25 cellular contexts compared by ENCODE assay signal in genomic region chr2:190062053-190062452, GRCh38. TPM values are rescaled to one million over a fixed set of nuclear protein-coding genes. Genes with fewer than 3 reads are reported as not detected.
DNase-seq lines count a peak whose midpoint lies in the region; ATAC-seq, FAIRE-seq and TF ChIP-seq lines count a peak whose summit lies in the region.
"Had no signal": no experiment of that assay in that cellular context is flagged by ENCODE, and none has a peak within 500 bp of the region (broad histone marks: within the 10 kb centered on the region; RNA-seq: fewer than 3 reads in every experiment).

No MANE protein-coding gene starts in this region.

- CTCF ChIA-PET in H1 (lab: Charles Lee; ENCODE audit: partially characterized antibody): interaction anchor here (1.7 kb wide), 1 partner anchor 9 kb away, joined by 7 read pairs; no protein-coding TSS in a partner anchor
- CTCF ChIA-PET in activated CD8-positive, alpha-beta memory T cell treated with anti-CD3 and anti-CD28 coated beads, Interleukin-2, amount 10 ng/mL, durations not matched to agents 7 days and 5 days (lab: Charles Lee): no interaction called here

- intact Hi-C loops in psoas muscle (cut with DNase I): loop anchor here (5.0 kb wide), 2 partner anchors 35 to 380 kb away; no protein-coding TSS in a partner anchor

- H3K18ac ChIP-seq in H1 (ENCODE audit: extremely low read depth, low read length): no peak overlapping the region

- 0 out of 2 replicates have a peak overlapping the region, but pooled peaks have one; percentile 8 for H2AFZ ChIP-seq in H1 (ENCODE audit: low read length)

- no peak overlapping the region for H2BK120ac ChIP-seq in H1 (replicated peaks; ENCODE audit: low read depth, low read length)

- TF ChIP-seq POLR2A in H1 (IDR thresholded peaks at IDR 0.05; ENCODE audit: control extremely low read depth in 1 of 2, low read depth in 2 of 2, low read length in 2 of 2): no peak

- H2BK12ac ChIP-seq in H1 (ENCODE audit: low read depth, low read length): no peak overlapping the region

- FAIRE-seq in D721Med (lab: Jason Lieb, UNC) (peak; percentile 72), H1 (lab: Jason Lieb, UNC) (no peak)
- FAIRE-seq: islet of Langerhans had no signal

- H4K91ac ChIP-seq in H1 (replicated peaks; ENCODE audit: insufficient read length, low read length): no peak overlapping the region

- TF ChIP-seq RAD21 in H1 (IDR thresholded peaks at IDR 0.05 in 1 of 2, conservative IDR thresholded peaks at IDR 0.05 in 1 of 2; ENCODE audit: low read depth in 2 of 2, low read length in 2 of 2): no peak

- H3K9me3 ChIP-seq in H1 (ENCODE audit: insufficient read depth in 2 of 2, low read depth in 1 of 2, low read length in 1 of 2): no peaks in the 10 kb centered on the region
- no peaks in the 10 kb centered on the region for H3K9me3 ChIP-seq in psoas muscle

- no peak for TF ChIP-seq EP300 in H1 (IDR thresholded peaks at IDR 0.05; ENCODE audit: borderline replicate concordance in 1 of 2, low read depth in 2 of 2, low read length in 2 of 2)

- no peaks in the 10 kb centered on the region for H4K20me1 ChIP-seq in H1 (replicated peaks in 1 of 2; ENCODE audit: control insufficient read depth in 1 of 2, insufficient read depth in 2 of 2, low read length in 2 of 2)

- no peak overlapping the region for H3K27ac Mint-ChIP-seq in activated CD8-positive, alpha-beta memory T cell treated with anti-CD3 and anti-CD28 coated beads, Interleukin-2, amount 10 ng/mL, durations not matched to agents 7 days and 5 days
- H3K27ac Mint-ChIP-seq: effector memory CD8-positive, alpha-beta T cell; nephron progenitor cell; T-helper 1 cell treated with Interleukin-12 subunit alpha and Interleukin-12 subunit beta and Interleukin-4 antibody, amounts not matched to agents 30 μg/mL and 1 μg/mL, for 36 hours had no signal

- no peak overlapping the region for H3K14ac ChIP-seq in H1 (ENCODE audit: insufficient read length)

- H3K4me3 ChIP-seq in H1 (ENCODE audit: extremely low read depth in 1 of 4, insufficient read depth in 2 of 4, low read depth in 3 of 4, low read length in 4 of 4): no peak overlapping the region
- peak overlapping the region; percentile 74 for H3K4me3 ChIP-seq in psoas muscle

- POLR2A ChIA-PET in H1 (lab: Charles Lee; ENCODE audit: partially characterized antibody): no interaction called here

- H3K23ac ChIP-seq in H1 (ENCODE audit: insufficient read length): no peak overlapping the region

- no peaks in the 10 kb centered on the region for H3K36me3 Mint-ChIP-seq in activated CD8-positive, alpha-beta memory T cell treated with anti-CD3 and anti-CD28 coated beads, Interleukin-2, amount 10 ng/mL, durations not matched to agents 7 days and 5 days
- H3K36me3 Mint-ChIP-seq: CD4-positive, CD25-positive, alpha-beta regulatory T cell had no signal

- no peak overlapping the region for H3K4me2 ChIP-seq in H1 (ENCODE audit: insufficient read depth in 1 of 2, low read depth in 2 of 2, low read length in 2 of 2)

- no peaks in the 10 kb centered on the region for H3K9me3 Mint-ChIP-seq in activated CD8-positive, alpha-beta memory T cell treated with anti-CD3 and anti-CD28 coated beads, Interleukin-2, amount 10 ng/mL, durations not matched to agents 7 days and 5 days (ENCODE audit: low read depth)
- H3K9me3 Mint-ChIP-seq: CD4-positive, CD25-positive, alpha-beta regulatory T cell; central memory CD8-positive, alpha-beta T cell; effector memory CD8-positive, alpha-beta T cell; nephron progenitor cell; T-helper 1 cell treated with Interleukin-12 subunit alpha and Interleukin-12 subunit beta and Interleukin-4 antibody, amounts not matched to agents 30 μg/mL and 1 μg/mL, for 36 hours had no signal

- H4K8ac ChIP-seq in H1 (ENCODE audit: extremely low read depth, insufficient read depth, low read length): no peak overlapping the region

- H3K27ac ChIP-seq in H1 (ENCODE audit: low read depth, low read length) (no peak overlapping the region), psoas muscle (peak overlapping the region; percentile 75)
- H3K27ac ChIP-seq: VCaP had no signal

- H3K9ac ChIP-seq in H1 (replicated peaks in 1 of 4; ENCODE audit: extremely low read depth in 1 of 4, low read depth in 3 of 4, low read length in 3 of 4): no peak overlapping the region

- TF ChIP-seq CTCF in D721Med (IDR thresholded peaks at IDR 0.05; ENCODE audit: insufficient read depth, missing control alignments) (no peak), H1 (IDR thresholded peaks at IDR 0.05; ENCODE audit: control extremely low read depth in 1 of 3, insufficient read depth in 1 of 3, low read depth in 1 of 3, low read length in 3 of 3) (no peak), psoas muscle (IDR thresholded peaks at IDR 0.05) (no peak)

- H2BK15ac ChIP-seq in H1 (ENCODE audit: low read length): no peak overlapping the region

- H3K27me3 ChIP-seq in H1 (replicated peaks in 1 of 4; ENCODE audit: control insufficient read depth in 3 of 4, extremely low read depth in 1 of 4, insufficient read depth in 3 of 4, low read length in 3 of 4) (no peaks in the 10 kb centered on the region), psoas muscle (ENCODE audit: insufficient read depth in 3 of 3, low read length in 2 of 3) (no peaks in the 10 kb centered on the region)

- H3K4me1 ChIP-seq in H1 (replicated peaks in 1 of 4; ENCODE audit: control insufficient read depth in 3 of 4, insufficient read depth in 4 of 4, low read length in 3 of 4): no peaks in the 10 kb centered on the region
- peaks cover 5% of the 10 kb centered on the region for H3K4me1 ChIP-seq in psoas muscle

- no peak overlapping the region for H4K5ac ChIP-seq in H1 (ENCODE audit: insufficient read length, low read depth, low read length)

- no peak overlapping the region for H2BK20ac ChIP-seq in H1 (ENCODE audit: low read length)

- WGBS in H1 (ENCODE audit: extremely low coverage in 1 of 2, insufficient coverage in 1 of 2, insufficient read length in 1 of 2, insufficient replicate concordance in 2 of 2, low coverage in 1 of 2, low lambda C conversion rate in 2 of 2, missing lambda C conversion rate in 1 of 2), 2 experiments: 90% methylated on average over 6 of the region's 6 CpGs; no CpG with 5 or more reads in 1 of the 2 experiments
- 23 to 34% (median 26%) methylated on average over 6 of the region's 6 CpGs for WGBS in psoas muscle, 3 donors

- no peaks in the 10 kb centered on the region for H3K4me1 Mint-ChIP-seq in activated CD8-positive, alpha-beta memory T cell treated with anti-CD3 and anti-CD28 coated beads, Interleukin-2, amount 10 ng/mL, durations not matched to agents 7 days and 5 days
- H3K4me1 Mint-ChIP-seq: CD4-positive, CD25-positive, alpha-beta regulatory T cell; central memory CD8-positive, alpha-beta T cell had no signal

- ATAC-seq in psoas muscle: peak in 3 of 4 donors; percentile 45 to 73 (median 62)
- no peak for ATAC-seq in activated CD8-positive, alpha-beta memory T cell treated with anti-CD3 and anti-CD28 coated beads, Interleukin-2, amount 10 ng/mL, durations not matched to agents 7 days and 5 days
- ATAC-seq: effector memory CD8-positive, alpha-beta T cell; HCT116 had no signal

- H3K79me1 ChIP-seq in H1 (ENCODE audit: low read depth, low read length): no peaks in the 10 kb centered on the region

- no peaks in the 10 kb centered on the region for H3K27me3 Mint-ChIP-seq in activated CD8-positive, alpha-beta memory T cell treated with anti-CD3 and anti-CD28 coated beads, Interleukin-2, amount 10 ng/mL, durations not matched to agents 7 days and 5 days
- H3K27me3 Mint-ChIP-seq: central memory CD8-positive, alpha-beta T cell; effector memory CD8-positive, alpha-beta T cell had no signal

- H3K56ac ChIP-seq in H1 (replicated peaks; ENCODE audit: insufficient read length, low read depth, low read length): no peak overlapping the region

- H3K79me2 ChIP-seq in H1 (ENCODE audit: control insufficient read depth in 1 of 2, insufficient read depth in 2 of 2, low read length in 2 of 2): no peaks in the 10 kb centered on the region

- no peaks in the 10 kb centered on the region for H3K23me2 ChIP-seq in H1 (ENCODE audit: low read depth, low read length)

- no peak overlapping the region for H3K4me3 Mint-ChIP-seq in activated CD8-positive, alpha-beta memory T cell treated with anti-CD3 and anti-CD28 coated beads, Interleukin-2, amount 10 ng/mL, durations not matched to agents 7 days and 5 days
- H3K4me3 Mint-ChIP-seq: central memory CD8-positive, alpha-beta T cell; effector memory CD8-positive, alpha-beta T cell; nephron progenitor cell; T-helper 1 cell treated with Interleukin-12 subunit alpha and Interleukin-12 subunit beta and Interleukin-4 antibody, amounts not matched to agents 30 μg/mL and 1 μg/mL, for 36 hours had no signal

- no peak overlapping the region for H2AK5ac ChIP-seq in H1 (ENCODE audit: low read depth, low read length)

- H3K36me3 ChIP-seq in H1 (ENCODE audit: control insufficient read depth in 2 of 4, insufficient read depth in 4 of 4, low read length in 3 of 4) (no peaks in the 10 kb centered on the region), psoas muscle (ENCODE audit: insufficient read depth in 1 of 2, low read depth in 1 of 2) (no peaks in the 10 kb centered on the region)

- DNase-seq in D721Med (ENCODE audit: insufficient read length, low spot score) (no peak), NCI-H69 (lab: John Stamatoyannopoulos, UW) (peak; percentile 25), H1 (ENCODE audit: low read depth in 1 of 2, low spot score in 2 of 2) (no peak), psoas muscle (no peak), NCI-H774 (lab: John Stamatoyannopoulos, UW) (no peak), cerebellar cortex (ENCODE audit: low spot score) (no peak), putamen (ENCODE audit: low spot score) (no peak)
- no peak for DNase-seq in activated CD8-positive, alpha-beta memory T cell treated with anti-CD3 and anti-CD28 coated beads, Interleukin-2, amount 10 ng/mL, durations not matched to agents 7 days and 5 days
- DNase-seq: amygdala; CD4-positive, CD25-positive, alpha-beta regulatory T cell; DMS153; effector memory CD8-positive, alpha-beta T cell; GDM1; hippocampal formation; mammary epithelial cell; NCI-H187; nephron progenitor cell; Right ventricle myocardium superior; substantia nigra had no signal

- no peak overlapping the region for H2BK5ac ChIP-seq in H1 (ENCODE audit: low read depth, low read length)

- H3K4ac ChIP-seq in H1 (replicated peaks; ENCODE audit: insufficient read length, low read depth, low read length): no peak overlapping the region

RNA-seq across cellular contexts. Expression of gene MSTN, which starts 0.5 kb away (rescaled TPM):
- not detected in 2 replicates for total RNA-seq in H1 (2021; fragmentation: NEBNext Ultra II Directional; extraction: Animal tissue kit (Norgen Biotek cat#: 25700))
- not detected in 2 replicates for polyA plus RNA-seq in H1 (2011; rRNA removed)
- not detected for polyA plus RNA-seq in H1 (2011; cell fraction: cytosol; rRNA removed)
- polyA plus RNA-seq in H1 (2011; cell fraction: nucleus; rRNA removed): not detected
- not detected in 4 replicates for polyA plus RNA-seq in H1 (2012, experiment 1 of 2)
- polyA plus RNA-seq in H1 (2012, experiment 2 of 2): not detected
- not detected for polyA plus RNA-seq in H1 (2013, experiment 1 of 2)
- polyA plus RNA-seq in H1 (2013, experiment 2 of 2): not detected
- polyA minus RNA-seq in H1 (2011; rRNA and poly(A)+ RNA removed): not detected in 2 replicates
- polyA minus RNA-seq in H1 (2011; cell fraction: cytosol; rRNA and poly(A)+ RNA removed): not detected
- polyA minus RNA-seq in H1 (2011; cell fraction: nucleus; rRNA and poly(A)+ RNA removed): not detected
- total RNA-seq in psoas muscle: 1 to 10 TPM in 2 of 4 donors, under 1 TPM in 2; 0.32 to 6.6 (median 1.3) TPM
- polyA plus RNA-seq in psoas muscle: 1 to 10 TPM in 1 of 3 donors, under 1 TPM in 2; 0.08 to 1.6 (median 0.55) TPM
- total RNA-seq in activated CD8-positive, alpha-beta memory T cell treated with anti-CD3 and anti-CD28 coated beads, Interleukin-2, amount 10 ng/mL, durations not matched to agents 7 days and 5 days: not detected
- total RNA-seq: CD4-positive, CD25-positive, alpha-beta regulatory T cell; mammary epithelial cell; pulmonary artery endothelial cell; Right ventricle myocardium superior had no signal
- polyA plus RNA-seq: CD4-positive, CD25-positive, alpha-beta regulatory T cell; mammary epithelial cell had no signal
